In the genomic region with DNA sequence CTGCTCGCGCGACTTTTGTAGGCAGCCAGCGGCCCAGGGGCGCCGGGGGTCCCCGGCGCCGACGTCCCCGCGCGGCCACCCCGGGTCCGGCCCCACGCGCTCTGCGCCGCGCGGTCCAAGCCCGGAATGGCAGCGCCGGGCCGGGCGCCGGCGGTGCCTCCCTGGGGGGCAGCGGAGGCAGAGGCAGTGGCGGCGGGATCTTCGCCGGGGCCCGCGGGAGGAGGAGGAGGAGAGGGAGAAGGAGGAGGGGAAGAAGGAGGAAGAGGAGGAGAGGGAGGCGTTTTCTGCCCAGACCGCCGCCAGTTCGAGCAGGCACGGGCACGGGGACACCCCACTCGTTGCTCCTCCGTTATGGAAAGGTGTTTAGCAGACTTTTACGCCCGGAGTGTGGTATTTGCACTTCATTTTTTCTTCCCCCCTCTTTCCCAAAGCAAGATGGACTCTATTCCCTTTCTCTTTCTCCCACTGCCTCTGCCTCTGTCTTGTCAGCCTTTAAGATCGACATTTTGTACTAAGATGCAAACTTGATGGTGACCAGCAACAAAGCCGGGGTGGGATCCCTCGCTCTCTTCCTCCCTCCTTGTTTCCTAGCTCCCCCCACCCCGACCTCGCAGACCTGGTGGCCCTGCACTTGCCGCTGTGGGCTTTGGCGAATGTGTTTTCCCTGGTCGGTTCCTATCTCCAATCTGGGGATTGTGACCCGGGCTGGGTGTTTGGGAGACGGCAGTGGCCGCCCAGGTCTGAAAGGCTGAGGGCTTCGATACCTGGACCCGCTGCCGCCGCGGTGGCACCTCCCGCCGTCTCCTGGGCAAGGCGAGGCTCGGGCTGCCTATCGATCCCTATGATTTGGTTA, we compare ENCODE assay signal across 8 cellular contexts. TPM values are rescaled to one million over a fixed set of nuclear protein-coding genes. Genes with fewer than 3 reads are reported as not detected.
DNase-seq lines count a peak whose midpoint lies in the region; ATAC-seq and TF ChIP-seq lines count a peak whose summit lies in the region.

No MANE protein-coding gene starts in this region.

- TF ChIP-seq CTCF in GM10266 (IDR thresholded peaks at IDR 0.05; ENCODE audit: control insufficient read depth, insufficient read depth, low read depth, missing control alignments), result no peak

- no peak for ATAC-seq in effector memory CD8-positive, alpha-beta T cell (replicated peaks)
- no peak for ATAC-seq in HG02981 (IDR thresholded peaks at IDR 0.05; ENCODE audit: unreplicated experiment)

- peaks cover 26% of the 10 kb centered on the region for H3K36me3 Mint-ChIP-seq in activated CD4-positive, alpha-beta memory T cell treated with anti-CD3 and anti-CD28 coated beads, Interleukin-2, amount 10 ng/mL, durations not matched to agents 7 days and 5 days (ENCODE audit: low read depth)
- H3K36me3 Mint-ChIP-seq in effector memory CD8-positive, alpha-beta T cell (ENCODE audit: insufficient read depth), result peaks cover 22% of the 10 kb centered on the region

- H3K9me3 Mint-ChIP-seq in activated CD4-positive, alpha-beta memory T cell treated with anti-CD3 and anti-CD28 coated beads, Interleukin-2, amount 10 ng/mL, durations not matched to agents 7 days and 5 days, result no peaks in the 10 kb centered on the region
- no peaks in the 10 kb centered on the region for H3K9me3 Mint-ChIP-seq in effector memory CD8-positive, alpha-beta T cell

- CTCF ChIA-PET in activated CD4-positive, alpha-beta memory T cell treated with anti-CD3 and anti-CD28 coated beads, Interleukin-2, amount 10 ng/mL, durations not matched to agents 7 days and 5 days (lab: Charles Lee), result no interaction called here

- H3K4me1 Mint-ChIP-seq in activated CD4-positive, alpha-beta memory T cell treated with anti-CD3 and anti-CD28 coated beads, Interleukin-2, amount 10 ng/mL, durations not matched to agents 7 days and 5 days, result peaks cover 21% of the 10 kb centered on the region
- H3K4me1 Mint-ChIP-seq in effector memory CD8-positive, alpha-beta T cell (ENCODE audit: low read depth in 2 of 2), result peaks cover 29 to 45% of the 10 kb centered on the region in 2 donors

- peak overlapping the region; percentile 85 for H3K4me3 Mint-ChIP-seq in activated CD4-positive, alpha-beta memory T cell treated with anti-CD3 and anti-CD28 coated beads, Interleukin-2, amount 10 ng/mL, durations not matched to agents 7 days and 5 days
- H3K4me3 Mint-ChIP-seq in effector memory CD8-positive, alpha-beta T cell, result peak overlapping the region; percentile 96

- POLR2A ChIA-PET in activated CD4-positive, alpha-beta memory T cell treated with anti-CD3 and anti-CD28 coated beads, Interleukin-2, amount 10 ng/mL, durations not matched to agents 7 days and 5 days (lab: Charles Lee), result interaction anchor here (0.7 to 2.1 kb wide), 6 partner anchors 8 to 564 kb away, joined by 3 to 18 read pairs (median 4); no protein-coding TSS in a partner anchor

- peak overlapping the region; percentile 69 for H3K27ac Mint-ChIP-seq in activated CD4-positive, alpha-beta memory T cell treated with anti-CD3 and anti-CD28 coated beads, Interleukin-2, amount 10 ng/mL, durations not matched to agents 7 days and 5 days
- H3K27ac Mint-ChIP-seq in effector memory CD8-positive, alpha-beta T cell, result peak overlapping the region; percentile 94 to 95

- peak; percentile 16 for DNase-seq in GM10266 (ENCODE audit: extremely low spot score)
- peak; percentile 54 for DNase-seq in M059J (ENCODE audit: low read depth)
- peak; percentile 24 for DNase-seq in activated CD4-positive, alpha-beta memory T cell treated with anti-CD3 and anti-CD28 coated beads, Interleukin-2, amount 10 ng/mL, durations not matched to agents 7 days and 5 days
- DNase-seq in effector memory CD8-positive, alpha-beta T cell, result peak in 2 of 3 experiments; percentile 3 to 21
- DNase-seq in lung microvascular endothelial cell (ENCODE audit: low read depth in 2 of 2), result peak; percentile 11 to 31
- DNase-seq in stimulated activated CD8-positive, alpha-beta memory T cell treated with anti-CD3 and anti-CD28 coated beads, Interleukin-12 subunit alpha, Interleukin-12 subunit beta, amount 100 ng/mL, for 1 hour (ENCODE audit: low read depth), result peak; percentile 12
- no peak for DNase-seq in RKO (ENCODE audit: low spot score)

- no peaks in the 10 kb centered on the region for H3K27me3 Mint-ChIP-seq in activated CD4-positive, alpha-beta memory T cell treated with anti-CD3 and anti-CD28 coated beads, Interleukin-2, amount 10 ng/mL, durations not matched to agents 7 days and 5 days
- no peaks in the 10 kb centered on the region for H3K27me3 Mint-ChIP-seq in effector memory CD8-positive, alpha-beta T cell

RNA-seq across cellular contexts. Expression of a gene that starts 2.6 kb away (rescaled TPM):
- 55.4 and 81.8 TPM in 2 replicates for total RNA-seq in M059J (2014; rRNA removed; shearing (Covaris generic))
- 10 to 100 TPM; 38.9 to 42.4 TPM for total RNA-seq in activated CD4-positive, alpha-beta memory T cell treated with anti-CD3 and anti-CD28 coated beads, Interleukin-2, amount 10 ng/mL, durations not matched to agents 7 days and 5 days
- 28.6 and 31.6 TPM in 2 replicates for total RNA-seq in lung microvascular endothelial cell
